In the genomic region with DNA sequence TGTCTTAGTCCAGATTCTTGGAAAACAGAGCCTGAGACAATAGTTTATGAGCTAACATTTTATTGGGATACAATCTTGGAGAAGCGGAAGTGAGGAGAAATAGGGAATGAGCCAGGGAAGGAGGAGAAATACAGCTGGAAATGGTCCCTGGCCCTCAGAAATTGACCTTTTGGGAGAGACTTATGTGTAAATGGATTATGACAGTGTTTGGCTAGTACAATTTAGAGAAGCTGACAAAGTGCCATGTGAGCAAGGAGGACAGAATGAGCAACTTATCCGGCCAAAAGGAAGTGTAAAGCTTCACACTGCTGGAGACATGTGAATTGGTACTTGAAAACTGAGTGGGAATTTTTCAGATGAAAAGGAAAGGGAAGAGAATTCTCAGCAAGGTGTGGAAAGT, we compare ENCODE assay signal across 11 cellular contexts. TPM values are rescaled to one million over a fixed set of nuclear protein-coding genes. Genes with fewer than 3 reads are reported as not detected.
A peak's percentile ranks its signal among the peaks of the same experiment; 100 is the strongest.
DNase-seq lines count a peak whose midpoint lies in the region; ATAC-seq, FAIRE-seq and TF ChIP-seq lines count a peak whose summit lies in the region.
"Had no signal": no experiment of that assay in that cellular context is flagged by ENCODE, and none has a peak within 500 bp of the region (broad histone marks: within the 10 kb centered on the region; RNA-seq: fewer than 3 reads in every experiment).

No MANE protein-coding gene starts in this region.

- no peak for ATAC-seq in T-helper 17 cell

- in situ Hi-C loops in transverse colon (cut with MboI; ENCODE audit: low pct_ligation_motif_present in 1 of 4, low pct_unique_long_range_greater_than_20kb in 1 of 4, low sequenced_read_pairs in 3 of 4), result no loop called here

- no peak for FAIRE-seq in urothelium cell line (lab: Jason Lieb, UNC)

- peaks cover 33% of the 10 kb centered on the region for H3K36me3 Mint-ChIP-seq in activated T-cell treated with anti-CD3 and anti-CD28 coated beads, Interleukin-2, amount 50 U/mL, for 24 hours (ENCODE audit: low read depth)
- H3K36me3 Mint-ChIP-seq in T-helper 17 cell (ENCODE audit: low read depth) (peaks cover 18% of the 10 kb centered on the region), immature natural killer cell (peaks cover 9 to 25% (median 16%) of the 10 kb centered on the region in 3 donors)

- no peaks in the 10 kb centered on the region for H3K9me3 Mint-ChIP-seq in activated T-cell treated with anti-CD3 and anti-CD28 coated beads, Interleukin-2, amount 50 U/mL, for 24 hours
- no peaks in the 10 kb centered on the region for H3K9me3 Mint-ChIP-seq in immature natural killer cell
- H3K9me3 Mint-ChIP-seq: nephron had no signal

- TF ChIP-seq POLR2A in transverse colon (IDR thresholded peaks at IDR 0.05), result no peak

- peak overlapping the region; percentile 88 for H3K27ac Mint-ChIP-seq in activated T-cell treated with anti-CD3 and anti-CD28 coated beads, Interleukin-2, amount 50 U/mL, for 24 hours
- H3K27ac Mint-ChIP-seq in T-helper 17 cell, result peak overlapping the region; percentile 92
- H3K27ac Mint-ChIP-seq in immature natural killer cell, result peak overlapping the region; percentile 93 to 99 (median 96)
- H3K27ac Mint-ChIP-seq: nephron had no signal

- peaks cover 89% of the 10 kb centered on the region for H3K4me1 Mint-ChIP-seq in activated T-cell treated with anti-CD3 and anti-CD28 coated beads, Interleukin-2, amount 50 U/mL, for 24 hours (ENCODE audit: low read depth)
- H3K4me1 Mint-ChIP-seq in T-helper 17 cell, result peaks cover 63% of the 10 kb centered on the region
- peaks cover 92 to 100% of the 10 kb centered on the region in 2 donors for H3K4me1 Mint-ChIP-seq in immature natural killer cell

- intact Hi-C loops in transverse colon (cut with DNase I; ENCODE audit: low total_unique reads), result loop anchor here (10.0 kb wide), 1 partner anchor 149 kb away; the partner anchor contains the start of genes CAPS2 and GLIPR1L1

- peak overlapping the region; percentile 72 to 83 (median 78) for H3K27ac ChIP-seq in transverse colon

- no peaks in the 10 kb centered on the region for H3K27me3 ChIP-seq in transverse colon

- TF ChIP-seq CTCF in transverse colon (IDR thresholded peaks at IDR 0.05), result no peak

- WGBS in transverse colon (ENCODE audit: low coverage in 1 of 2), 2 donors, result 39 to 44% methylated on average over 2 of the region's 2 CpGs

- H3K27me3 Mint-ChIP-seq in activated T-cell treated with anti-CD3 and anti-CD28 coated beads, Interleukin-2, amount 50 U/mL, for 24 hours, result no peaks in the 10 kb centered on the region
- H3K27me3 Mint-ChIP-seq in T-helper 17 cell, result no peaks in the 10 kb centered on the region
- H3K27me3 Mint-ChIP-seq in immature natural killer cell (ENCODE audit: low read depth in 3 of 3), result peaks cover 10 to 17% (median 10%) of the 10 kb centered on the region in 3 donors

- TF ChIP-seq EP300 in transverse colon (IDR thresholded peaks at IDR 0.05; ENCODE audit: low read depth), result no peak

- no peaks in the 10 kb centered on the region for H3K36me3 ChIP-seq in transverse colon

- H3K4me3 ChIP-seq in transverse colon, result peak overlapping the region in 1 of 4 donors; percentile 41

- peak overlapping the region; percentile 85 for H3K4me3 Mint-ChIP-seq in activated T-cell treated with anti-CD3 and anti-CD28 coated beads, Interleukin-2, amount 50 U/mL, for 24 hours
- H3K4me3 Mint-ChIP-seq in T-helper 17 cell (peak overlapping the region; percentile 77), immature natural killer cell (peak overlapping the region; percentile 94 to 99 (median 97))

- H3K9me3 ChIP-seq in T-helper 17 cell (ENCODE audit: control insufficient read depth, low read length, poor library complexity, severe bottlenecking) (no peaks in the 10 kb centered on the region), transverse colon (no peaks in the 10 kb centered on the region)

- no peak for DNase-seq in activated T-cell treated with anti-CD3 and anti-CD28 coated beads, Interleukin-2, amount 50 U/mL, for 24 hours
- DNase-seq in activated T-cell treated with anti-CD3 and anti-CD28 coated beads for 4 hours (no peak), T-helper 17 cell (no peak), immature natural killer cell (no peak), transverse colon (no peak), HPDE6-E6E7 (ENCODE audit: extremely low spot score) (no peak), urothelium cell line (ENCODE audit: low spot score) (no peak)
- no peak for DNase-seq in stimulated activated CD4-positive, alpha-beta T cell treated with anti-CD3 and anti-CD28 coated beads, Interleukin-2, amount 100 ng/mL, for 48 hours
- DNase-seq: NCI-H1436 treated with DMSO at 0.1 percent for 48 hours; stimulated activated CD4-positive, alpha-beta T cell treated with anti-CD3 and anti-CD28 coated beads, Interleukin-4, amount 100 ng/mL, for 4 hours had no signal

- H3K4me1 ChIP-seq in transverse colon, result peaks cover 0 to 29% (median 12%) of the 10 kb centered on the region in 4 donors

RNA-seq across cellular contexts. Expression of gene GLIPR1, which starts 2.9 kb away (rescaled TPM):
- total RNA-seq in T-helper 17 cell, result 100 to 1,000 TPM; 104 to 105 TPM
- polyA plus RNA-seq in immature natural killer cell, result 100 to 1,000 TPM; 132 to 229 (median 201) TPM
- total RNA-seq in transverse colon, result 10 to 100 TPM in 1 of 4 donors, 1 to 10 TPM in 3; 3.3 to 10.6 (median 3.6) TPM

RNA-seq across cellular contexts. Expression of gene KRR1, which starts 28.0 kb away (rescaled TPM):
- 100 to 1,000 TPM in 1 of 2 donors, 10 to 100 TPM in 1; 98.0 to 123 TPM for total RNA-seq in T-helper 17 cell
- 10 to 100 TPM; 22.1 to 67.2 (median 51.8) TPM for polyA plus RNA-seq in immature natural killer cell
- total RNA-seq in transverse colon, result 10 to 100 TPM in 2 of 4 donors, 1 to 10 TPM in 2; 3.2 to 28.1 (median 11.7) TPM

Comparison
In these comparisons a context has a peak if more than half of its experiments do, and no peak if none do; other contexts are left out.
1. RNA of gene GLIPR1, which starts 2.9 kb away (total RNA-seq): 104 to 105 TPM in T-helper 17 cell; 3.3 to 10.6 TPM in transverse colon; every median in the first group is over 4 times any median in the second.
2. Peak in every context shown above with its lines, with median percentiles within 50 percentile points of each other: H3K27ac Mint-ChIP-seq and H3K4me3 Mint-ChIP-seq.